In the genomic region with DNA sequence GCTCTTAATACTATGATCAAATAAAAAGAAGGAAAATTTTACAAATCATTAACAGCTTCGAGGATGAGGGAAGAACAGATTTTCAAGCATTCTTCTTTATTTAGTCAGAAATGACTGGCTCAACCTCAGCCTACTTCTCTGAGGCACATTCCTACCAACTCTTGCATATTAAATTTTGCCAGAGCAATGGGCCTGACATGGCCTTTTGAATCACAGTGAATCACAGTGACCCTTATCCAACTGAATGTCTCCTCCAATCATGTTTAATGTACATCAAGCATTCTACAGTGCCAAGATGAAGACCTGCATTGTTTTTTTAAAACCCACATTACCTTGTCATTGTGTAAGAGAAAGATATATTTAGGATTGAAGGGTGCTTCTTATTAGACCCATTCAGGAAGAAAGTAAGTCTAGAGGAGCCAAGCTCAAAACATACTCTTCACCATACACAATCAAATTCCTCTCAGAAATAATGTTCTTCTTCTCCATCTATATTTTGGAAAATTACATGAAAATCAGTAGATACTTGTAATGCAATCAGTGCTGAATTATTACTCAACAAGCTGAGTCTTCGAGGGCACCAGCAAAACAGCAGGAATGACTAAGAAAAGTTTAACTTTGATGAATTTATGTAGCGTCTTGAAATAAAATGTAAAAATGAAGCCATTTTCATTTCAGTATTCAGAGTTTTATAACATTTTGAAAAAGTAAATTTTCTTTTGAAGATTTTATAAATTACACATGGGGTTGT, we compare ENCODE assay signal across 11 cellular contexts. TPM values are rescaled to one million over a fixed set of nuclear protein-coding genes. Genes with fewer than 3 reads are reported as not detected.
DNase-seq lines count a peak whose midpoint lies in the region; ATAC-seq and TF ChIP-seq lines count a peak whose summit lies in the region.
"Had no signal": no experiment of that assay in that cellular context is flagged by ENCODE, and none has a peak within 500 bp of the region (broad histone marks: within the 10 kb centered on the region; RNA-seq: fewer than 3 reads in every experiment).

No MANE protein-coding gene starts in this region.

- no peak for ATAC-seq in left lobe of liver
- ATAC-seq in GM21529 (IDR thresholded peaks at IDR 0.05; ENCODE audit: unreplicated experiment), result no peak
- ATAC-seq: naive thymus-derived CD4-positive, alpha-beta T cell had no signal

- peaks cover 36% of the 10 kb centered on the region for H3K4me1 ChIP-seq in osteoblast (ENCODE audit: insufficient read depth, low read length)
- H3K4me1 ChIP-seq: HAP-1 had no signal

- DNase-seq in EH (ENCODE audit: low read depth) (peak; percentile 95), RPMI7951 (ENCODE audit: low read depth) (peak; percentile 91), epithelial cell of proximal tubule (ENCODE audit: low read depth) (peak; percentile 94), osteoblast (ENCODE audit: insufficient read length, low spot score, missing footprints) (peak; percentile 75), left lobe of liver (ENCODE audit: low spot score) (no peak), hypothalamus (lab: John Stamatoyannopoulos, UW) (no peak)
- DNase-seq in stimulated activated CD8-positive, alpha-beta memory T cell treated with anti-CD3 and anti-CD28 coated beads, Interleukin-4, amount 100 ng/mL, for 48 hours, result no peak
- DNase-seq: naive thymus-derived CD4-positive, alpha-beta T cell; NCI-H2227 treated with DMSO at 0.1 percent for 48 hours had no signal

- TF ChIP-seq CTCF in epithelial cell of proximal tubule (conservative IDR thresholded peaks at IDR 0.05; ENCODE audit: low read depth, low read length), result no peak
- TF ChIP-seq CTCF in osteoblast (IDR thresholded peaks at IDR 0.05; ENCODE audit: extremely low read depth, low read depth, low read length), result no peak

- H3K27ac ChIP-seq in osteoblast (ENCODE audit: low read depth, low read length), result peak overlapping the region; percentile 87

- H3K79me2 ChIP-seq in osteoblast (ENCODE audit: insufficient read depth, low read length), result no peaks in the 10 kb centered on the region

- H3K9me3 ChIP-seq in osteoblast (ENCODE audit: low read depth, low read length), result no peaks in the 10 kb centered on the region
- H3K9me3 ChIP-seq: HAP-1 had no signal

- H2AFZ ChIP-seq in osteoblast (ENCODE audit: low read length), result no peak overlapping the region

- peak overlapping the region; percentile 69 for H3K4me2 ChIP-seq in osteoblast (ENCODE audit: insufficient read depth, low read length)

- H3K4me3 ChIP-seq in epithelial cell of proximal tubule (ENCODE audit: low read depth, low read length), result no peak overlapping the region
- peak overlapping the region; percentile 21 for H3K4me3 ChIP-seq in osteoblast (ENCODE audit: insufficient read depth, low read length)
- H3K4me3 ChIP-seq: HAP-1 had no signal

- no peaks in the 10 kb centered on the region for H4K20me1 ChIP-seq in osteoblast (ENCODE audit: insufficient read depth, low read length)

- peaks cover 4% of the 10 kb centered on the region for H3K36me3 ChIP-seq in osteoblast (ENCODE audit: insufficient read depth, low read length)
- H3K36me3 ChIP-seq: HAP-1 had no signal

- H3K27me3 ChIP-seq in osteoblast (ENCODE audit: insufficient read depth, low read length), result no peaks in the 10 kb centered on the region

RNA-seq across cellular contexts. Expression of gene MOXD1, which starts 44.1 kb away (rescaled TPM):
- total RNA-seq in RPMI7951 (2014; rRNA removed; shearing (Covaris generic)), result 96.5 and 109 TPM in 2 replicates
- total RNA-seq in epithelial cell of proximal tubule (28.5 and 47.9 TPM in 2 replicates), osteoblast (17.1 and 19.5 TPM in 2 replicates), left lobe of liver (0.28 TPM)
- total RNA-seq: naive thymus-derived CD4-positive, alpha-beta T cell had no signal

Comparison
In these comparisons a context has a peak if more than half of its experiments do, and no peak if none do; other contexts are left out.
1. DNase-seq: peak in EH (single experiment), RPMI7951 (single experiment), epithelial cell of proximal tubule (single experiment) and osteoblast (single experiment); none in left lobe of liver (single experiment), hypothalamus (0 of 51) and stimulated activated CD8-positive, alpha-beta memory T cell treated with anti-CD3 and anti-CD28 coated beads, Interleukin-4, amount 100 ng/mL, for 48 hours (single experiment).
2. RNA of gene MOXD1, which starts 44.1 kb away (total RNA-seq): 96.5 to 109 TPM in RPMI7951, 28.5 to 47.9 TPM in epithelial cell of proximal tubule and 17.1 to 19.5 TPM in osteoblast; 0.28 TPM in left lobe of liver (single experiment); every median in the first group is over 10 times any median in the second.